ENCODE assay signal across 1 cellular context in the genomic region with DNA sequence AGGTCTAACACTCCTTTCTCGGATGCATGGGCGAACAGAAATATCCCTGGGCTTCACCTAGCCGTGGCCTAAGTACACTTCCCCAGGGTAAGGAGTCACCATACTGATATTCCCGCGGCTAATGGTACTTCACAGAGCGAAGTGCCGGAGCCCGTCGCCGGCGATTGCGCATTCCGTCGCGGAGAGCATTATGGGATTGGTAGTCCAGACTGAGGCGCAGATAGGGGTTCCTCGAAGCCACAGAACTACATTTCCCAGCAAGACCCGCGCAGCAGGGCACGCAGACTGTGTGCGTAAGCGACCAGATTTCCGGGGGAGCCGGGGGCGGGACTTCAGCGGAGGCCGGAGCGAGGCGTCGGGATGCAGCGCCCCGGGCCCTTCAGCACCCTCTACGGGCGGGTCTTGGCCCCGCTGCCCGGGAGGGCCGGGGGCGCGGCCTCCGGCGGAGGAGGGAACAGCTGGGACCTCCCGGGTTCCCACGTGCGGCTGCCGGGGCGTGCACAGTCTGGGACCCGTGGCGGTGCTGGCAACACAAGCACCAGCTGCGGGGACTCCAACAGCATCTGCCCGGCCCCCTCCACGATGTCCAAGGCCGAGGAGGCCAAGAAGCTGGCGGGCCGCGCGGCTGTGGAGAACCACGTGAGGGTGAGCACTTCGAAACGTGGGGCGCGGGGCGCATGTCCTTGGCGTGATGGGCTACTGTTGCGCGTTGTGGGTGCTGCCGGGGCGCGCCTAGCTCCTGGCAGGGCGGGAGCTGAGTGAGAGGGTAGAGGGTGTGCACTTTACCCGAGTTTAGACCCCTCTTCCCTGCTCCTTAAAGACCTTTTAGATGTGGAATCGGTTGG.
TF ChIP-seq lines count a peak whose summit lies in the region.

A gene (plus strand): TSS at position 335 of the 845 bp plus-strand sequence. CDS start 26 bp downstream, at position 361.

TF ChIP-seq in HEK293, 187 proteins besides CTCF, POLR2A, EP300 and RAD21 (continued from another document and continues in another):
- TF ChIP-seq, protein P1, sequence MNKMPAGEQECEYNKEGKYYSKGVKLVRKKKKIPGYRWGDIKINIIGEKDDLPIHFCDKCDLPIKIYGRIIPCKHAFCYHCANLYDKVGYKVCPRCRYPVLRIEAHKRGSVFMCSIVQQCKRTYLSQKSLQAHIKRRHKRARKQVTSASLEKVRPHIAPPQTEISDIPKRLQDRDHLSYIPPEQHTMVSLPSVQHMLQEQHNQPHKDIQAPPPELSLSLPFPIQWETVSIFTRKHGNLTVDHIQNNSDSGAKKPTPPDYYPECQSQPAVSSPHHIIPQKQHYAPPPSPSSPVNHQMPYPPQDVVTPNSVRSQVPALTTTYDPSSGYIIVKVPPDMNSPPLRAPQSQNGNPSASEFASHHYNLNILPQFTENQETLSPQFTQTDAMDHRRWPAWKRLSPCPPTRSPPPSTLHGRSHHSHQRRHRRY (tag by site-specific recombination; IDR thresholded peaks at IDR 0.05), result no peak
- TF ChIP-seq ZFHX2 (tag by site-specific recombination; conservative IDR thresholded peaks at IDR 0.05) (peak; percentile 59), GLIS2 (tag by site-specific recombination; IDR thresholded peaks at IDR 0.05) (peak; percentile 86), ZNF664 (tag by site-specific recombination; IDR thresholded peaks at IDR 0.05) (no peak), ZNF76 (tag by site-specific recombination; IDR thresholded peaks at IDR 0.05; ENCODE audit: borderline replicate concordance, low read depth) (peak; percentile 97), ZNF501 (tag by site-specific recombination; IDR thresholded peaks at IDR 0.05) (peak; percentile 43; the same call in 1 of the 2 replicates), ZNF777 (tag by site-specific recombination; IDR thresholded peaks at IDR 0.05; ENCODE audit: borderline replicate concordance) (no peak), ZNF221 (tag by site-specific recombination; IDR thresholded peaks at IDR 0.05; ENCODE audit: borderline replicate concordance) (no peak), SP3 (tag by site-specific recombination; IDR thresholded peaks at IDR 0.05) (peak; percentile 94), ZNF354C (tag by site-specific recombination; IDR thresholded peaks at IDR 0.05; ENCODE audit: borderline replicate concordance, low read depth) (no peak), ZBTB17 (tag by site-specific recombination; IDR thresholded peaks at IDR 0.05) (peak; percentile 83), ZNF560 (tag by site-specific recombination; IDR thresholded peaks at IDR 0.05; ENCODE audit: borderline replicate concordance) (no peak), ZBTB20 (tag by site-specific recombination; IDR thresholded peaks at IDR 0.05) (peak; percentile 99), ZFP3 (tag by site-specific recombination; IDR thresholded peaks at IDR 0.05; ENCODE audit: low read depth) (no peak), KLF1 (tag by site-specific recombination; IDR thresholded peaks at IDR 0.05) (peak; percentile 64), MEIS1 (CRISPR knock-in tag; IDR thresholded peaks at IDR 0.05; ENCODE audit: borderline replicate concordance) (no peak), SP2 (tag by site-specific recombination; IDR thresholded peaks at IDR 0.05) (peak; percentile 89), ZXDB (tag by site-specific recombination; IDR thresholded peaks at IDR 0.05) (peak; percentile 60; the same call in 1 of the 2 replicates), ZNF266 (tag by site-specific recombination; IDR thresholded peaks at IDR 0.05; ENCODE audit: low read depth) (no peak), ZNF530 (tag by site-specific recombination; IDR thresholded peaks at IDR 0.05; ENCODE audit: low read depth) (no peak), ZNF549 (tag by site-specific recombination; IDR thresholded peaks at IDR 0.05) (no peak), ZNF394 (tag by site-specific recombination; IDR thresholded peaks at IDR 0.05; ENCODE audit: borderline replicate concordance) (0 out of 2 replicates have a peak, but pooled peaks have one; percentile 22), ZNF341 (tag by site-specific recombination; IDR thresholded peaks at IDR 0.05; ENCODE audit: low read depth) (peak; percentile 47), ZNF521 (tag by site-specific recombination; IDR thresholded peaks at IDR 0.05) (no peak), RBAK (tag by site-specific recombination; IDR thresholded peaks at IDR 0.05) (no peak), KLF10 (tag by site-specific recombination; IDR thresholded peaks at IDR 0.05) (peak; percentile 88), ZNF335 (tag by site-specific recombination; conservative IDR thresholded peaks at IDR 0.05) (peak; percentile 78), ZNF114 (tag by site-specific recombination; IDR thresholded peaks at IDR 0.05) (no peak), ZNF596 (tag by site-specific recombination; IDR thresholded peaks at IDR 0.05) (no peak), ZIC2 (tag by site-specific recombination; IDR thresholded peaks at IDR 0.05) (peak; percentile 63), ZBTB21 (tag by site-specific recombination; IDR thresholded peaks at IDR 0.05) (no peak)
- TF ChIP-seq, protein P2, sequence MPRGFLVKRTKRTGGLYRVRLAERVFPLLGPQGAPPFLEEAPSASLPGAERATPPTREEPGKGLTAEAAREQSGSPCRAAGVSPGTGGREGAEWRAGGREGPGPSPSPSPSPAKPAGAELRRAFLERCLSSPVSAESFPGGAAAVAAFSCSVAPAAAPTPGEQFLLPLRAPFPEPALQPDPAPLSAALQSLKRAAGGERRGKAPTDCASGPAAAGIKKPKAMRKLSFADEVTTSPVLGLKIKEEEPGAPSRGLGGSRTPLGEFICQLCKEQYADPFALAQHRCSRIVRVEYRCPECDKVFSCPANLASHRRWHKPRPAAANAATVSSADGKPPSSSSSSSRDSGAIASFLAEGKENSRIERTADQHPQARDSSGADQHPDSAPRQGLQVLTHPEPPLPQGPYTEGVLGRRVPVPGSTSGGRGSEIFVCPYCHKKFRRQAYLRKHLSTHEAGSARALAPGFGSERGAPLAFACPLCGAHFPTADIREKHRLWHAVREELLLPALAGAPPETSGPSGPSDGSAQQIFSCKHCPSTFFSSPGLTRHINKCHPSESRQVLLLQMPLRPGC (tag by site-specific recombination; IDR thresholded peaks at IDR 0.05), result no peak
- TF ChIP-seq, protein P3, sequence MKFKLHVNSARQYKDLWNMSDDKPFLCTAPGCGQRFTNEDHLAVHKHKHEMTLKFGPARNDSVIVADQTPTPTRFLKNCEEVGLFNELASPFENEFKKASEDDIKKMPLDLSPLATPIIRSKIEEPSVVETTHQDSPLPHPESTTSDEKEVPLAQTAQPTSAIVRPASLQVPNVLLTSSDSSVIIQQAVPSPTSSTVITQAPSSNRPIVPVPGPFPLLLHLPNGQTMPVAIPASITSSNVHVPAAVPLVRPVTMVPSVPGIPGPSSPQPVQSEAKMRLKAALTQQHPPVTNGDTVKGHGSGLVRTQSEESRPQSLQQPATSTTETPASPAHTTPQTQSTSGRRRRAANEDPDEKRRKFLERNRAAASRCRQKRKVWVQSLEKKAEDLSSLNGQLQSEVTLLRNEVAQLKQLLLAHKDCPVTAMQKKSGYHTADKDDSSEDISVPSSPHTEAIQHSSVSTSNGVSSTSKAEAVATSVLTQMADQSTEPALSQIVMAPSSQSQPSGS (tag by site-specific recombination; IDR thresholded peaks at IDR 0.05; ENCODE audit: low read depth), result no peak
- TF ChIP-seq, protein P4, sequence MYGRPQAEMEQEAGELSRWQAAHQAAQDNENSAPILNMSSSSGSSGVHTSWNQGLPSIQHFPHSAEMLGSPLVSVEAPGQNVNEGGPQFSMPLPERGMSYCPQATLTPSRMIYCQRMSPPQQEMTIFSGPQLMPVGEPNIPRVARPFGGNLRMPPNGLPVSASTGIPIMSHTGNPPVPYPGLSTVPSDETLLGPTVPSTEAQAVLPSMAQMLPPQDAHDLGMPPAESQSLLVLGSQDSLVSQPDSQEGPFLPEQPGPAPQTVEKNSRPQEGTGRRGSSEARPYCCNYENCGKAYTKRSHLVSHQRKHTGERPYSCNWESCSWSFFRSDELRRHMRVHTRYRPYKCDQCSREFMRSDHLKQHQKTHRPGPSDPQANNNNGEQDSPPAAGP (tag by site-specific recombination; IDR thresholded peaks at IDR 0.05), result peak; percentile 55; the same call in 1 of the 2 replicates
- TF ChIP-seq, protein P5, sequence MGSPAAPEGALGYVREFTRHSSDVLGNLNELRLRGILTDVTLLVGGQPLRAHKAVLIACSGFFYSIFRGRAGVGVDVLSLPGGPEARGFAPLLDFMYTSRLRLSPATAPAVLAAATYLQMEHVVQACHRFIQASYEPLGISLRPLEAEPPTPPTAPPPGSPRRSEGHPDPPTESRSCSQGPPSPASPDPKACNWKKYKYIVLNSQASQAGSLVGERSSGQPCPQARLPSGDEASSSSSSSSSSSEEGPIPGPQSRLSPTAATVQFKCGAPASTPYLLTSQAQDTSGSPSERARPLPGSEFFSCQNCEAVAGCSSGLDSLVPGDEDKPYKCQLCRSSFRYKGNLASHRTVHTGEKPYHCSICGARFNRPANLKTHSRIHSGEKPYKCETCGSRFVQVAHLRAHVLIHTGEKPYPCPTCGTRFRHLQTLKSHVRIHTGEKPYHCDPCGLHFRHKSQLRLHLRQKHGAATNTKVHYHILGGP (tag by site-specific recombination; IDR thresholded peaks at IDR 0.05), result no peak
- TF ChIP-seq, protein P6, sequence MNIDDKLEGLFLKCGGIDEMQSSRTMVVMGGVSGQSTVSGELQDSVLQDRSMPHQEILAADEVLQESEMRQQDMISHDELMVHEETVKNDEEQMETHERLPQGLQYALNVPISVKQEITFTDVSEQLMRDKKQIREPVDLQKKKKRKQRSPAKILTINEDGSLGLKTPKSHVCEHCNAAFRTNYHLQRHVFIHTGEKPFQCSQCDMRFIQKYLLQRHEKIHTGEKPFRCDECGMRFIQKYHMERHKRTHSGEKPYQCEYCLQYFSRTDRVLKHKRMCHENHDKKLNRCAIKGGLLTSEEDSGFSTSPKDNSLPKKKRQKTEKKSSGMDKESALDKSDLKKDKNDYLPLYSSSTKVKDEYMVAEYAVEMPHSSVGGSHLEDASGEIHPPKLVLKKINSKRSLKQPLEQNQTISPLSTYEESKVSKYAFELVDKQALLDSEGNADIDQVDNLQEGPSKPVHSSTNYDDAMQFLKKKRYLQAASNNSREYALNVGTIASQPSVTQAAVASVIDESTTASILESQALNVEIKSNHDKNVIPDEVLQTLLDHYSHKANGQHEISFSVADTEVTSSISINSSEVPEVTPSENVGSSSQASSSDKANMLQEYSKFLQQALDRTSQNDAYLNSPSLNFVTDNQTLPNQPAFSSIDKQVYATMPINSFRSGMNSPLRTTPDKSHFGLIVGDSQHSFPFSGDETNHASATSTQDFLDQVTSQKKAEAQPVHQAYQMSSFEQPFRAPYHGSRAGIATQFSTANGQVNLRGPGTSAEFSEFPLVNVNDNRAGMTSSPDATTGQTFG (tag by site-specific recombination; IDR thresholded peaks at IDR 0.05; ENCODE audit: borderline replicate concordance), result no peak
- TF ChIP-seq, protein P7, sequence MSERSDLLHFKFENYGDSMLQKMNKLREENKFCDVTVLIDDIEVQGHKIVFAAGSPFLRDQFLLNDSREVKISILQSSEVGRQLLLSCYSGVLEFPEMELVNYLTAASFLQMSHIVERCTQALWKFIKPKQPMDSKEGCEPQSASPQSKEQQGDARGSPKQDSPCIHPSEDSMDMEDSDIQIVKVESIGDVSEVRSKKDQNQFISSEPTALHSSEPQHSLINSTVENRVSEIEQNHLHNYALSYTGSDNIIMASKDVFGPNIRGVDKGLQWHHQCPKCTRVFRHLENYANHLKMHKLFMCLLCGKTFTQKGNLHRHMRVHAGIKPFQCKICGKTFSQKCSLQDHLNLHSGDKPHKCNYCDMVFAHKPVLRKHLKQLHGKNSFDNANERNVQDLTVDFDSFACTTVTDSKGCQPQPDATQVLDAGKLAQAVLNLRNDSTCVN (tag by site-specific recombination; optimal IDR thresholded peaks at IDR 0.05), result peak; percentile 88
- TF ChIP-seq, protein P8, sequence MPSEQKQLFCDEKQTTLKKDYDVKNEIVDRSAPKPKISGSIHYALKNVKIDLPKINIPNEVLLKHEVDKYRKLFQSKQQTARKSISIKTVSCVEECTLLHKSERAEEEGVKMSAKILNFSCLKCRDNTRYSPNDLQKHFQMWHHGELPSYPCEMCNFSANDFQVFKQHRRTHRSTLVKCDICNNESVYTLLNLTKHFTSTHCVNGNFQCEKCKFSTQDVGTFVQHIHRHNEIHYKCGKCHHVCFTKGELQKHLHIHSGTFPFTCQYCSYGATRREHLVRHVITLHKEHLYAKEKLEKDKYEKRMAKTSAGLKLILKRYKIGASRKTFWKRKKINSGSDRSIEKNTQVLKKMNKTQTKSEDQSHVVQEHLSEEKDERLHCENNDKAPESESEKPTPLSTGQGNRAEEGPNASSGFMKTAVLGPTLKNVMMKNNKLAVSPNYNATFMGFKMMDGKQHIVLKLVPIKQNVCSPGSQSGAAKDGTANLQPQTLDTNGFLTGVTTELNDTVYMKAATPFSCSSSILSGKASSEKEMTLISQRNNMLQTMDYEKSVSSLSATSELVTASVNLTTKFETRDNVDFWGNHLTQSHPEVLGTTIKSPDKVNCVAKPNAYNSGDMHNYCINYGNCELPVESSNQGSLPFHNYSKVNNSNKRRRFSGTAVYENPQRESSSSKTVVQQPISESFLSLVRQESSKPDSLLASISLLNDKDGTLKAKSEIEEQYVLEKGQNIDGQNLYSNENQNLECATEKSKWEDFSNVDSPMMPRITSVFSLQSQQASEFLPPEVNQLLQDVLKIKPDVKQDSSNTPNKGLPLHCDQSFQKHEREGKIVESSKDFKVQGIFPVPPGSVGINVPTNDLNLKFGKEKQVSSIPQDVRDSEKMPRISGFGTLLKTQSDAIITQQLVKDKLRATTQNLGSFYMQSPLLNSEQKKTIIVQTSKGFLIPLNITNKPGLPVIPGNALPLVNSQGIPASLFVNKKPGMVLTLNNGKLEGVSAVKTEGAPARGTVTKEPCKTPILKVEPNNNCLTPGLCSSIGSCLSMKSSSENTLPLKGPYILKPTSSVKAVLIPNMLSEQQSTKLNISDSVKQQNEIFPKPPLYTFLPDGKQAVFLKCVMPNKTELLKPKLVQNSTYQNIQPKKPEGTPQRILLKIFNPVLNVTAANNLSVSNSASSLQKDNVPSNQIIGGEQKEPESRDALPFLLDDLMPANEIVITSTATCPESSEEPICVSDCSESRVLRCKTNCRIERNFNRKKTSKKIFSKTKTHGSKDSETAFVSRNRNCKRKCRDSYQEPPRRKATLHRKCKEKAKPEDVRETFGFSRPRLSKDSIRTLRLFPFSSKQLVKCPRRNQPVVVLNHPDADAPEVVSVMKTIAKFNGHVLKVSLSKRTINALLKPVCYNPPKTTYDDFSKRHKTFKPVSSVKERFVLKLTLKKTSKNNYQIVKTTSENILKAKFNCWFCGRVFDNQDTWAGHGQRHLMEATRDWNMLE (tag by site-specific recombination; conservative IDR thresholded peaks at IDR 0.05; ENCODE audit: low read depth), result peak; percentile 73; the same call in 1 of the 2 replicates
- TF ChIP-seq, protein P9, sequence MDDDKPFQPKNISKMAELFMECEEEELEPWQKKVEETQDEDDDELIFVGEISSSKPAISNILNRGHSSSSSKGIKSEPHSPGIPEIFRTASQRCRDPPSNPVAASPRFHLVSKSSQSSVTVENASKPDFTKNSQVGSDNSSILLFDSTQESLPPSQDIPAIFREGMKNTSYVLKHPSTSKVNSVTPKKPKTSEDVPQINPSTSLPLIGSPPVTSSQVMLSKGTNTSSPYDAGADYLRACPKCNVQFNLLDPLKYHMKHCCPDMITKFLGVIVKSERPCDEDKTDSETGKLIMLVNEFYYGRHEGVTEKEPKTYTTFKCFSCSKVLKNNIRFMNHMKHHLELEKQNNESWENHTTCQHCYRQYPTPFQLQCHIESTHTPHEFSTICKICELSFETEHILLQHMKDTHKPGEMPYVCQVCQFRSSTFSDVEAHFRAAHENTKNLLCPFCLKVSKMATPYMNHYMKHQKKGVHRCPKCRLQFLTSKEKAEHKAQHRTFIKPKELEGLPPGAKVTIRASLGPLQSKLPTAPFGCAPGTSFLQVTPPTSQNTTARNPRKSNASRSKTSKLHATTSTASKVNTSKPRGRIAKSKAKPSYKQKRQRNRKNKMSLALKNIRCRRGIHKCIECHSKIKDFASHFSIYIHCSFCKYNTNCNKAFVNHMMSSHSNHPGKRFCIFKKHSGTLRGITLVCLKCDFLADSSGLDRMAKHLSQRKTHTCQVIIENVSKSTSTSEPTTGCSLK (tag by site-specific recombination; IDR thresholded peaks at IDR 0.05), result no peak
